In genomic region chr5:140175367-140176027, GRCh38 we compare ENCODE assay signal across 8 cellular contexts.
DNase-seq lines count a peak whose midpoint lies in the region; ATAC-seq lines count a peak whose summit lies in the region.

No MANE protein-coding gene starts in this region.

- ATAC-seq in HG02798 (IDR thresholded peaks at IDR 0.05; ENCODE audit: poor library complexity, unreplicated experiment), result peak; percentile 37
- ATAC-seq in activated CD4-positive, CD25-positive, alpha-beta regulatory T cell treated with anti-CD3 and anti-CD28 coated beads, Interleukin-2, amount 50 U/mL, for 24 hours, result peak; percentile 45 to 52

- DNase-seq in NCI-H1417 (lab: John Stamatoyannopoulos, UW), result peak; percentile 59 to 77 (median 75)
- DNase-seq in NCI-H1417 treated with DMSO at 0.1 percent for 48 hours (lab: John Stamatoyannopoulos, UW), result no peak
- DNase-seq in NCI-H1694 treated with DMSO at 0.1 percent for 48 hours (lab: John Stamatoyannopoulos, UW), result peak; percentile 44
- DNase-seq in cerebellar cortex (ENCODE audit: low spot score), result peak; percentile 48
- DNase-seq in kidney glomerular epithelial cell (lab: John Stamatoyannopoulos, UW), result peak; percentile 57
- peak in 3 of 4 experiments; percentile 39 to 54 (median 46) for DNase-seq in stimulated activated CD4-positive, alpha-beta T cell treated with anti-CD3 and anti-CD28 coated beads, Interleukin-1b, Interleukin-23, amount 100 ng/mL, for 24 hours (ENCODE audit: low read depth in 4 of 4, low spot score in 1 of 4)
